ENCODE assay signal across 8 cellular contexts in genomic region chr11:125886997-125887372, GRCh38. TPM values are rescaled to one million over a fixed set of nuclear protein-coding genes. Genes with fewer than 3 reads are reported as not detected.
DNase-seq lines count a peak whose midpoint lies in the region; ATAC-seq and TF ChIP-seq lines count a peak whose summit lies in the region.

No MANE protein-coding gene starts in this region.

- H3K4me1 ChIP-seq in naive thymus-derived CD4-positive, alpha-beta T cell (ENCODE audit: control insufficient read depth in 2 of 2, insufficient read depth in 2 of 2, low read length in 2 of 2), result peaks cover 6% of the 10 kb centered on the region in 2 donors
- H3K4me1 ChIP-seq in aorta (ENCODE audit: control insufficient read depth in 1 of 2, insufficient read depth in 2 of 2, low read length in 2 of 2), result no peaks in the 10 kb centered on the region

- peak overlapping the region; percentile 87 to 98 (median 96) for H3K4me3 Mint-ChIP-seq in naive thymus-derived CD4-positive, alpha-beta T cell

- H3K27ac ChIP-seq in HL-60 (replicated peaks) (peak overlapping the region; percentile 36; the same call in 1 of the 2 replicates), aorta (ENCODE audit: low read depth in 1 of 2, low read length in 2 of 2) (peak overlapping the region in 1 of 2 donors; percentile 26)
- H3K27ac ChIP-seq in naive thymus-derived CD4-positive, alpha-beta T cell (ENCODE audit: low read depth, low read length), result peak overlapping the region; percentile 71

- H3K9me3 Mint-ChIP-seq in naive thymus-derived CD4-positive, alpha-beta T cell, result peaks cover 0 to 6% (median 0%) of the 10 kb centered on the region in 11 donors

- 0 out of 2 replicates have a peak overlapping the region, but pooled peaks have one; percentile 71 for H3K4me3 ChIP-seq in HL-60 (replicated peaks; ENCODE audit: insufficient read depth, low read length)
- peak overlapping the region; percentile 83 for H3K4me3 ChIP-seq in WI38 (ENCODE audit: low read depth, low read length)
- peak overlapping the region; percentile 82 for H3K4me3 ChIP-seq in epithelial cell of proximal tubule (ENCODE audit: low read depth, low read length)
- H3K4me3 ChIP-seq in naive thymus-derived CD4-positive, alpha-beta T cell (ENCODE audit: low read length), result peak overlapping the region; percentile 86
- H3K4me3 ChIP-seq in aorta (ENCODE audit: low read length in 2 of 2), result peak overlapping the region in 1 of 2 donors; percentile 24

- peak overlapping the region; percentile 88 to 99 (median 97) for H3K27ac Mint-ChIP-seq in naive thymus-derived CD4-positive, alpha-beta T cell

- ATAC-seq in GM21367 (IDR thresholded peaks at IDR 0.05; ENCODE audit: unreplicated experiment), result peak; percentile 9
- ATAC-seq in naive thymus-derived CD4-positive, alpha-beta T cell, result peak; percentile 34
- peak; percentile 68 for ATAC-seq in aorta (ENCODE audit: low FRiP score)

- peak; percentile 82 for DNase-seq in DMS79 (lab: John Stamatoyannopoulos, UW)
- no peak for DNase-seq in HL-60 (ENCODE audit: low read depth in 1 of 2, low spot score in 1 of 2)
- no peak for DNase-seq in epithelial cell of proximal tubule (ENCODE audit: low read depth)
- peak in 1 of 9 donors; percentile 43 for DNase-seq in naive thymus-derived CD4-positive, alpha-beta T cell
- peak; percentile 58 to 83 for DNase-seq in aorta
- no peak for DNase-seq in activated effector memory CD4-positive, alpha-beta T cell treated with anti-CD3 and anti-CD28 coated beads, Interleukin-2, amount 50 U/mL, for 16 hours

- H3K27me3 Mint-ChIP-seq in naive thymus-derived CD4-positive, alpha-beta T cell, result peaks cover 0 to 7% (median 0%) of the 10 kb centered on the region in 5 donors

- intact Hi-C loops in naive thymus-derived CD4-positive, alpha-beta T cell (cut with micrococcal nuclease), result loop anchor here (1.0 to 10.0 kb wide), 18 partner anchors 16 to 1215 kb away; partner anchors contain the start of genes CCDC15 (in 2 of the 2), EI24 (in 2 of the 2), FAM118B (in 2 of the 2) and FOXRED1 (in 2 of the 2)
- intact Hi-C loops in aorta (cut with DNase I), result loop anchor here (5.0 to 10.0 kb wide), 3 partner anchors 262 to 932 kb away; partner anchors contain the start of genes CHEK1 (in 2 of the 2) and CCDC15 (in 1 of the 2)

- H3K27me3 ChIP-seq in HL-60 (ENCODE audit: insufficient read depth, poor library complexity, severe bottlenecking), result no peaks in the 10 kb centered on the region
- no peaks in the 10 kb centered on the region for H3K27me3 ChIP-seq in naive thymus-derived CD4-positive, alpha-beta T cell (ENCODE audit: control insufficient read depth in 2 of 2, insufficient read depth in 2 of 2, low read length in 2 of 2)
- no peaks in the 10 kb centered on the region for H3K27me3 ChIP-seq in aorta (ENCODE audit: control insufficient read depth in 1 of 2, insufficient read depth in 2 of 2, low read length in 1 of 2)

- peaks cover 0 to 6% (median 4%) of the 10 kb centered on the region in 5 donors for H3K36me3 Mint-ChIP-seq in naive thymus-derived CD4-positive, alpha-beta T cell

- 13 to 17% methylated on average over 24 of the region's 24 CpGs for WGBS in aorta, 2 donors

- TF ChIP-seq CTCF in HL-60 (IDR thresholded peaks at IDR 0.05; ENCODE audit: insufficient read depth, low read length) (no peak), WI38 (IDR thresholded peaks at IDR 0.05; ENCODE audit: low read depth, low read length) (no peak), epithelial cell of proximal tubule (conservative IDR thresholded peaks at IDR 0.05; ENCODE audit: low read depth, low read length) (no peak)

- no peaks in the 10 kb centered on the region for H3K36me3 ChIP-seq in naive thymus-derived CD4-positive, alpha-beta T cell (ENCODE audit: control insufficient read depth in 2 of 3, insufficient read depth in 3 of 3, low read length in 3 of 3)
- no peaks in the 10 kb centered on the region for H3K36me3 ChIP-seq in aorta (ENCODE audit: control insufficient read depth in 1 of 2, insufficient read depth in 2 of 2, low read length in 1 of 2)

- H3K4me1 Mint-ChIP-seq in naive thymus-derived CD4-positive, alpha-beta T cell, result peaks cover 17 to 52% (median 36%) of the 10 kb centered on the region in 7 donors

- POLR2A ChIA-PET in naive thymus-derived CD4-positive, alpha-beta T cell (lab: Charles Lee), result interaction anchor here (1.1 to 2.6 kb wide), 8 partner anchors 16 to 396 kb away, joined by 3 to 21 read pairs (median 7); partner anchors contain the start of genes CHEK1, EI24, FAM118B and FOXRED1

- CTCF ChIA-PET in naive thymus-derived CD4-positive, alpha-beta T cell (lab: Charles Lee), result interaction anchor here (1.0 to 1.5 kb wide), 2 partner anchors 12 to 16 kb away, joined by 3 to 6 read pairs; partner anchors contain the start of gene PUS3

- H3K9me3 ChIP-seq in naive thymus-derived CD4-positive, alpha-beta T cell (ENCODE audit: control insufficient read depth in 2 of 3, low read length in 3 of 3), result no peaks in the 10 kb centered on the region
- H3K9me3 ChIP-seq in aorta (ENCODE audit: control insufficient read depth, low read length), result no peaks in the 10 kb centered on the region

RNA-seq across cellular contexts. Expression of gene HYLS1, which starts 0.5 kb away (rescaled TPM):
- total RNA-seq in epithelial cell of proximal tubule (9.3 and 11.3 TPM in 2 replicates), aorta (1 to 10 TPM; 3.3 to 3.6 TPM)
- total RNA-seq in naive thymus-derived CD4-positive, alpha-beta T cell, result 10 to 100 TPM in 1 of 5 experiments, 1 to 10 TPM in 4; 2.7 to 13.1 (median 8.0) TPM
- 10 to 100 TPM in 1 of 2 donors, 1 to 10 TPM in 1; 7.5 to 13.1 TPM for polyA plus RNA-seq in naive thymus-derived CD4-positive, alpha-beta T cell
- 1 to 10 TPM; 2.7 to 4.5 TPM for polyA plus RNA-seq in aorta

RNA-seq across cellular contexts. Expression of gene PUS3, which starts 16.0 kb away (rescaled TPM):
- total RNA-seq in epithelial cell of proximal tubule (7.1 and 8.0 TPM in 2 replicates), aorta (1 to 10 TPM; 8.8 to 9.4 TPM)
- 10 to 100 TPM in 2 of 5 experiments, 1 to 10 TPM in 3; 4.6 to 15.3 (median 9.3) TPM for total RNA-seq in naive thymus-derived CD4-positive, alpha-beta T cell
- polyA plus RNA-seq in naive thymus-derived CD4-positive, alpha-beta T cell, result 10 to 100 TPM in 1 of 2 donors, 1 to 10 TPM in 1; 9.6 to 14.1 TPM
- 1 to 10 TPM; 8.0 to 8.1 TPM for polyA plus RNA-seq in aorta

RNA-seq across cellular contexts. Expression of gene DDX25, which starts 17.3 kb away (rescaled TPM):
- total RNA-seq in epithelial cell of proximal tubule (0.14 TPM in 1 of 2 replicates, not detected in the other), aorta (under 1 TPM in 1 of 2 donors, not detected in 1; 0.30 TPM)
- under 1 TPM in 1 of 5 experiments, not detected in 4; 0.05 TPM for total RNA-seq in naive thymus-derived CD4-positive, alpha-beta T cell
- polyA plus RNA-seq in naive thymus-derived CD4-positive, alpha-beta T cell, result under 1 TPM in 1 of 2 donors, not detected in 1; 0.02 TPM
- polyA plus RNA-seq in aorta, result not detected

RNA-seq across cellular contexts. Expression of gene PATE4, which starts 53.9 kb away (rescaled TPM):
- total RNA-seq in epithelial cell of proximal tubule, result not detected in 2 replicates
- total RNA-seq in naive thymus-derived CD4-positive, alpha-beta T cell, result not detected
- polyA plus RNA-seq in naive thymus-derived CD4-positive, alpha-beta T cell, result not detected
- total RNA-seq in aorta, result not detected
- polyA plus RNA-seq in aorta, result under 1 TPM in 1 of 2 donors, not detected in 1; 0.50 TPM

RNA-seq across cellular contexts. Expression of gene VSIG10L2, which starts 58.9 kb away (rescaled TPM):
- total RNA-seq in epithelial cell of proximal tubule (not detected in 2 replicates), aorta (under 1 TPM in 1 of 2 donors, not detected in 1; 0.48 TPM)
- not detected for total RNA-seq in naive thymus-derived CD4-positive, alpha-beta T cell
- not detected for polyA plus RNA-seq in naive thymus-derived CD4-positive, alpha-beta T cell
- polyA plus RNA-seq in aorta, result not detected

Comparison
In these comparisons a context has a peak if more than half of its experiments do, and no peak if none do; other contexts are left out.
1. DNase-seq: peak in DMS79 (single experiment) and aorta (2 of 2); none in HL-60 (0 of 2), epithelial cell of proximal tubule (single experiment) and activated effector memory CD4-positive, alpha-beta T cell treated with anti-CD3 and anti-CD28 coated beads, Interleukin-2, amount 50 U/mL, for 16 hours (single experiment).
2. ATAC-seq: peak in every context shown above with its lines; median percentile 68 in aorta; 34 in naive thymus-derived CD4-positive, alpha-beta T cell; 9 in GM21367.